Comparison of ENCODE assay signal across 15 cellular contexts in genomic region chr1:200336111-200336845, GRCh38.
DNase-seq lines count a peak whose midpoint lies in the region; TF ChIP-seq lines count a peak whose summit lies in the region.
"Had no signal": no experiment of that assay in that cellular context is flagged by ENCODE, and none has a peak within 500 bp of the region (broad histone marks: within the 10 kb centered on the region; RNA-seq: fewer than 3 reads in every experiment).

No MANE protein-coding gene starts in this region.

- no peak overlapping the region for H2AFZ ChIP-seq in mammary epithelial cell (ENCODE audit: low read depth, low read length)

- no peak overlapping the region for H3K9ac ChIP-seq in mammary epithelial cell (ENCODE audit: insufficient read depth, low read length)

- in situ Hi-C loops in mammary epithelial cell (cut with MboI; ENCODE audit: low sequenced_read_pairs in 2 of 2) = no loop called here

- H3K4me3 ChIP-seq in Caco-2 (ENCODE audit: low read depth, low read length) (no peak overlapping the region), mammary epithelial cell (replicated peaks in 1 of 3; ENCODE audit: insufficient read depth in 1 of 3, low read depth in 2 of 3, low read length in 3 of 3) (no peak overlapping the region), right atrium auricular region (no peak overlapping the region)
- H3K4me3 ChIP-seq: SK-N-MC, stomach had no signal

- H3K36me3 ChIP-seq in Caco-2 (ENCODE audit: control insufficient read depth, insufficient read depth, low read length) = no peaks in the 10 kb centered on the region
- H3K36me3 ChIP-seq in mammary epithelial cell (ENCODE audit: insufficient read depth, low read length) = no peaks in the 10 kb centered on the region
- no peaks in the 10 kb centered on the region for H3K36me3 ChIP-seq in right atrium auricular region
- H3K36me3 ChIP-seq: stomach had no signal

- H3K4me1 Mint-ChIP-seq in Caco-2 (ENCODE audit: low read depth, unreplicated experiment) (peaks cover 35% of the 10 kb centered on the region), mesothelial cell of epicardium (peaks cover 22% of the 10 kb centered on the region)

- peaks cover 44% of the 10 kb centered on the region for H3K4me1 ChIP-seq in Caco-2
- peaks cover 18% of the 10 kb centered on the region for H3K4me1 ChIP-seq in mammary epithelial cell (ENCODE audit: insufficient read depth, low read length)
- H3K4me1 ChIP-seq in right atrium auricular region = no peaks in the 10 kb centered on the region

- DNase-seq in Caco-2 (peak in 1 of 2 experiments; percentile 22), LHCN-M2 (ENCODE audit: low read depth) (peak; percentile 47), mammary epithelial cell (peak; percentile 50), mesothelial cell of epicardium (ENCODE audit: low spot score in 2 of 2, unreplicated experiment in 2 of 2) (no peak), NCI-H774 (lab: John Stamatoyannopoulos, UW) (no peak), hypothalamus (lab: John Stamatoyannopoulos, UW) (no peak), amygdala (lab: John Stamatoyannopoulos, UW) (no peak), right atrium auricular region (ENCODE audit: low spot score) (no peak)
- DNase-seq: activated CD4-positive, alpha-beta T cell treated with anti-CD3 and anti-CD28 coated beads, Interleukin-2, amount 50 U/mL, for 48 hours; activated naive CD8-positive, alpha-beta T cell treated with anti-CD3 and anti-CD28 coated beads, Interleukin-2, amount 50 U/mL, for 24 hours; KBM-7; stimulated activated CD4-positive, alpha-beta T cell treated with anti-CD3 and anti-CD28 coated beads, Interleukin-2, amount 100 ng/mL, for 24 hours; stomach had no signal

- H3K27ac Mint-ChIP-seq in Caco-2 (ENCODE audit: unreplicated experiment) = peak overlapping the region; percentile 83
- peak overlapping the region; percentile 40 for H3K27ac Mint-ChIP-seq in mesothelial cell of epicardium

- intact Hi-C loops in Caco-2 (cut with micrococcal nuclease; ENCODE audit: unreplicated experiment) (loop anchor here (10.0 kb wide), 1 partner anchor 311 kb away; the partner anchor contains the start of gene NR5A2), mammary epithelial cell (cut with micrococcal nuclease) (loop anchor here (5.0 kb wide), 1 partner anchor 41 kb away; no protein-coding TSS in a partner anchor)

- H3K27me3 ChIP-seq in Caco-2 (replicated peaks; ENCODE audit: control insufficient read depth, insufficient read depth, low read length) (no peaks in the 10 kb centered on the region), mammary epithelial cell (ENCODE audit: insufficient read depth, low read length) (no peaks in the 10 kb centered on the region), right atrium auricular region (no peaks in the 10 kb centered on the region)
- H3K27me3 ChIP-seq: stomach had no signal

- no peaks in the 10 kb centered on the region for H3K79me2 ChIP-seq in mammary epithelial cell (ENCODE audit: insufficient read depth, low read length)

- BruUV-seq in Caco-2 (replicated peaks; lab: Mats Ljungman, UMichigan) (no TSS peak), mammary epithelial cell (replicated peaks; lab: Mats Ljungman, UMichigan) (no TSS peak)

- no peaks in the 10 kb centered on the region for H4K20me1 ChIP-seq in mammary epithelial cell (ENCODE audit: insufficient read depth, low read length)

- WGBS in mammary epithelial cell (ENCODE audit: low coverage, missing lambda C conversion rate) = 49% methylated on average over 4 of the region's 4 CpGs

- TF ChIP-seq CTCF in Caco-2 (IDR thresholded peaks at IDR 0.05; ENCODE audit: insufficient read depth in 1 of 2, low read depth in 1 of 2, low read length in 1 of 2, severe bottlenecking in 1 of 2, unreplicated experiment in 1 of 2) = no peak
- no peak for TF ChIP-seq CTCF in mammary epithelial cell (conservative IDR thresholded peaks at IDR 0.05 in 1 of 2, IDR thresholded peaks at IDR 0.05 in 1 of 2; ENCODE audit: extremely low read depth in 1 of 2, insufficient read depth in 1 of 2, low read depth in 1 of 2, low read length in 2 of 2)
- no peak for TF ChIP-seq CTCF in mesothelial cell of epicardium (IDR thresholded peaks at IDR 0.05; ENCODE audit: unreplicated experiment)
- no peak for TF ChIP-seq CTCF in right atrium auricular region (IDR thresholded peaks at IDR 0.05)

- no peaks in the 10 kb centered on the region for H3K27me3 Mint-ChIP-seq in Caco-2 (ENCODE audit: insufficient read depth, unreplicated experiment)
- H3K27me3 Mint-ChIP-seq in mesothelial cell of epicardium (ENCODE audit: low read depth) = no peaks in the 10 kb centered on the region
- H3K27me3 Mint-ChIP-seq: activated naive CD8-positive, alpha-beta T cell treated with anti-CD3 and anti-CD28 coated beads, Interleukin-2, amount 50 U/mL, for 24 hours had no signal

- POLR2A ChIA-PET in Caco-2 (lab: Charles Lee) = no interaction called here

- H3K27ac ChIP-seq in mammary epithelial cell (ENCODE audit: insufficient read depth, low read depth, low read length) (no peak overlapping the region), right atrium auricular region (no peak overlapping the region)
- H3K27ac ChIP-seq: SK-N-MC had no signal

- H3K9me3 Mint-ChIP-seq in Caco-2 (ENCODE audit: unreplicated experiment) (no peaks in the 10 kb centered on the region), mesothelial cell of epicardium (no peaks in the 10 kb centered on the region)
- H3K9me3 Mint-ChIP-seq: activated naive CD8-positive, alpha-beta T cell treated with anti-CD3 and anti-CD28 coated beads, Interleukin-2, amount 50 U/mL, for 24 hours; nephron had no signal

- H3K4me3 Mint-ChIP-seq in Caco-2 (ENCODE audit: unreplicated experiment) = peak overlapping the region; percentile 38
- H3K4me3 Mint-ChIP-seq in mesothelial cell of epicardium = no peak overlapping the region
- H3K4me3 Mint-ChIP-seq: activated naive CD8-positive, alpha-beta T cell treated with anti-CD3 and anti-CD28 coated beads, Interleukin-2, amount 50 U/mL, for 24 hours; nephron had no signal

- dilution Hi-C loops in mammary epithelial cell (cut with HindIII; ENCODE audit: low sequenced_read_pairs) = loop anchor here (5.0 kb wide), 1 partner anchor 36 kb away; no protein-coding TSS in a partner anchor

- H3K36me3 Mint-ChIP-seq in Caco-2 (ENCODE audit: insufficient read depth, unreplicated experiment) (no peaks in the 10 kb centered on the region), mesothelial cell of epicardium (no peaks in the 10 kb centered on the region)

- H3K4me2 ChIP-seq in mammary epithelial cell (ENCODE audit: insufficient read depth, low read depth, low read length) = peak overlapping the region; percentile 62

- H3K9me3 ChIP-seq in Caco-2 = no peaks in the 10 kb centered on the region
- H3K9me3 ChIP-seq in mammary epithelial cell (replicated peaks; ENCODE audit: insufficient read depth, low read length) = no peaks in the 10 kb centered on the region
- no peaks in the 10 kb centered on the region for H3K9me3 ChIP-seq in right atrium auricular region
- H3K9me3 ChIP-seq: stomach had no signal

- CTCF ChIA-PET in Caco-2 (lab: Charles Lee) = no interaction called here
- CTCF ChIA-PET in mammary epithelial cell (lab: Charles Lee; ENCODE audit: low non-redundant PET) = no interaction called here

Comparison
In these comparisons a context has a peak if more than half of its experiments do, and no peak if none do; other contexts are left out.
1. DNase-seq: peak in LHCN-M2 (single experiment) and mammary epithelial cell (single experiment); none in mesothelial cell of epicardium (0 of 2), NCI-H774 (single experiment), hypothalamus (0 of 51), amygdala (0 of 56) and right atrium auricular region (single experiment).